In genomic region chr12:75655233-75655879, GRCh38 we compare ENCODE assay signal across 13 cellular contexts.
A peak's percentile ranks its signal among the peaks of the same experiment; 100 is the strongest.
DNase-seq lines count a peak whose midpoint lies in the region; ATAC-seq and FAIRE-seq lines count a peak whose summit lies in the region.
"Had no signal": no experiment of that assay in that cellular context is flagged by ENCODE, and none has a peak within 500 bp of the region (broad histone marks: within the 10 kb centered on the region; RNA-seq: fewer than 3 reads in every experiment).

No MANE protein-coding gene starts in this region.

- no peak for FAIRE-seq in urothelium cell line (lab: Jason Lieb, UNC)
- FAIRE-seq: GM18507 had no signal

- H3K27ac ChIP-seq in esophagus (ENCODE audit: low read depth in 2 of 2, low read length in 1 of 2): peak overlapping the region; percentile 75 to 85
- no peak overlapping the region for H3K27ac ChIP-seq in right cardiac atrium (ENCODE audit: low read length)

- H3K4me3 ChIP-seq in esophagus (ENCODE audit: low read depth in 1 of 2, low read length in 2 of 2) (no peak overlapping the region), right cardiac atrium (ENCODE audit: low read length) (no peak overlapping the region)

- H3K9me3 ChIP-seq in esophagus (ENCODE audit: control insufficient read depth in 2 of 2, insufficient read depth in 1 of 2, low read depth in 1 of 2, low read length in 1 of 2): no peaks in the 10 kb centered on the region
- H3K9me3 ChIP-seq in right cardiac atrium (ENCODE audit: control insufficient read depth, low read length): no peaks in the 10 kb centered on the region
- H3K9me3 ChIP-seq: Caco-2 had no signal

- H3K4me1 ChIP-seq in esophagus (ENCODE audit: control insufficient read depth in 2 of 2, insufficient read depth in 2 of 2, low read length in 1 of 2) (peaks cover 0 to 4% of the 10 kb centered on the region in 2 donors), right cardiac atrium (ENCODE audit: control insufficient read depth, insufficient read depth, low read length) (no peaks in the 10 kb centered on the region)
- H3K4me1 ChIP-seq: Caco-2 had no signal

- ATAC-seq in GM18907 (IDR thresholded peaks at IDR 0.05; ENCODE audit: unreplicated experiment) (peak; percentile 84), GM21737 (IDR thresholded peaks at IDR 0.05; ENCODE audit: unreplicated experiment) (peak; percentile 44), HG03571 (IDR thresholded peaks at IDR 0.05; ENCODE audit: unreplicated experiment) (peak; percentile 78), right cardiac atrium (no peak)

- DNase-seq in NCI-H1930 (lab: John Stamatoyannopoulos, UW): no peak
- no peak for DNase-seq in right cardiac atrium
- DNase-seq in urothelium cell line (ENCODE audit: low spot score): no peak
- DNase-seq: activated CD4-positive, CD25-positive, alpha-beta regulatory T cell; Caco-2; endodermal cell; Kasumi-1; NCI-H510A had no signal

- intact Hi-C loops in right cardiac atrium (cut with DNase I): no loop called here

- no peaks in the 10 kb centered on the region for H3K36me3 ChIP-seq in esophagus (ENCODE audit: control insufficient read depth in 2 of 2, insufficient read depth in 2 of 2, low read length in 1 of 2)

- no peaks in the 10 kb centered on the region for H3K27me3 ChIP-seq in esophagus (ENCODE audit: control insufficient read depth in 1 of 2, insufficient read depth in 2 of 2, low read length in 2 of 2)
- no peaks in the 10 kb centered on the region for H3K27me3 ChIP-seq in right cardiac atrium (ENCODE audit: control insufficient read depth, insufficient read depth)

- WGBS in esophagus, 2 donors: 81 to 87% methylated on average over 4 of the region's 4 CpGs
- 95% methylated on average over 4 of the region's 4 CpGs for WGBS in right cardiac atrium

Comparison
In these comparisons a context has a peak if more than half of its experiments do, and no peak if none do; other contexts are left out.
1. ATAC-seq: peak in GM18907 (single experiment), GM21737 (single experiment) and HG03571 (single experiment); none in right cardiac atrium (0 of 2).